ENCODE assay signal across 22 cellular contexts in the genomic region with DNA sequence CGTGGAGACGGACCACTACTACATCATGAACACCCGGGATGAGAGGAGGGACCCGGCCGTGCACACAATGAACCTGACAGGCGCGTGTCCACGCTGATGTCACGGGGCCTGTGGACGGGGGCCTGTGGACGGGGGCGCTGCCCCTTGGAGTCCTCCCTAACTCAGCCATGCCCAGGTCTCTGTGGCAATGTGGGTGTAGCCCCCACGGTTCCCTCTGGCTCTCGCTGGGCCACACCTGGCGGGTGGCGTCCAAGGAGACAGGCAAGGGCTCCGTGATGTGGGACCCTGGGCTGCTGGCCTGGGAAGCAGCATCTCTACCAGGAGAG. TPM values are rescaled to one million over a fixed set of nuclear protein-coding genes. Genes with fewer than 3 reads are reported as not detected.
A peak's percentile ranks its signal among the peaks of the same experiment; 100 is the strongest.
DNase-seq lines count a peak whose midpoint lies in the region; ATAC-seq and TF ChIP-seq lines count a peak whose summit lies in the region.
"Had no signal": no experiment of that assay in that cellular context is flagged by ENCODE, and none has a peak within 500 bp of the region (broad histone marks: within the 10 kb centered on the region; RNA-seq: fewer than 3 reads in every experiment).

No MANE protein-coding gene starts in this region.

- no peaks in the 10 kb centered on the region for H3K27me3 ChIP-seq in adrenal gland
- H3K27me3 ChIP-seq in neural progenitor cell = no peaks in the 10 kb centered on the region
- H3K27me3 ChIP-seq in vagina = no peaks in the 10 kb centered on the region
- no peaks in the 10 kb centered on the region for H3K27me3 ChIP-seq in osteoblast (ENCODE audit: insufficient read depth, low read length)
- H3K27me3 ChIP-seq: BLaER1 treated with 17β-estradiol and CSF1 and Interleukin-3, amounts not matched to agents 10 nM and 100 nM had no signal

- ATAC-seq in left ventricle myocardium superior = no peak
- no peak for ATAC-seq in SK-N-SH treated with all-trans-retinoic acid at 6 μM for 48 hours
- ATAC-seq: GM23338 had no signal

- H3K9me3 Mint-ChIP-seq in neural progenitor cell = no peaks in the 10 kb centered on the region
- H3K9me3 Mint-ChIP-seq: CD4-positive, alpha-beta memory T cell had no signal

- no peaks in the 10 kb centered on the region for H3K36me3 Mint-ChIP-seq in neural progenitor cell
- H3K36me3 Mint-ChIP-seq: CD4-positive, alpha-beta memory T cell had no signal

- H2AFZ ChIP-seq in neural progenitor cell (replicated peaks) (no peak overlapping the region), osteoblast (ENCODE audit: low read length) (no peak overlapping the region)
- H2AFZ ChIP-seq: GM23338 had no signal

- H3K36me3 ChIP-seq in adrenal gland (replicated peaks in 1 of 2) = no peaks in the 10 kb centered on the region
- H3K36me3 ChIP-seq in neural progenitor cell = no peaks in the 10 kb centered on the region
- no peaks in the 10 kb centered on the region for H3K36me3 ChIP-seq in vagina
- H3K36me3 ChIP-seq in osteoblast (ENCODE audit: insufficient read depth, low read length) = no peaks in the 10 kb centered on the region
- H3K36me3 ChIP-seq: BLaER1 treated with 17β-estradiol and CSF1 and Interleukin-3, amounts not matched to agents 10 nM and 100 nM had no signal

- H3K4me3 Mint-ChIP-seq in neural progenitor cell = no peak overlapping the region
- H3K4me3 Mint-ChIP-seq: CD4-positive, alpha-beta memory T cell; GM23338 had no signal

- TF ChIP-seq CTCF in adrenal gland (IDR thresholded peaks at IDR 0.05) (no peak), neural progenitor cell (IDR thresholded peaks at IDR 0.05) (no peak), vagina (IDR thresholded peaks at IDR 0.05) (no peak), osteoblast (IDR thresholded peaks at IDR 0.05; ENCODE audit: extremely low read depth, low read depth, low read length) (no peak)

- TF ChIP-seq POLR2A in adrenal gland (IDR thresholded peaks at IDR 0.05) = no peak
- no peak for TF ChIP-seq POLR2A in vagina (IDR thresholded peaks at IDR 0.05)

- H3K9me3 ChIP-seq in adrenal gland (replicated peaks in 1 of 3) (no peaks in the 10 kb centered on the region), neural progenitor cell (ENCODE audit: low read depth) (no peaks in the 10 kb centered on the region), vagina (no peaks in the 10 kb centered on the region), osteoblast (ENCODE audit: low read depth, low read length) (no peaks in the 10 kb centered on the region)
- H3K9me3 ChIP-seq: BLaER1 treated with 17β-estradiol and CSF1 and Interleukin-3, amounts not matched to agents 10 nM and 100 nM had no signal

- H3K27ac Mint-ChIP-seq in neural progenitor cell = peak overlapping the region; percentile 57
- H3K27ac Mint-ChIP-seq: CD4-positive, alpha-beta memory T cell; GM23338 had no signal

- H3K79me2 ChIP-seq in neural progenitor cell (ENCODE audit: low read depth) = no peaks in the 10 kb centered on the region
- no peaks in the 10 kb centered on the region for H3K79me2 ChIP-seq in osteoblast (ENCODE audit: insufficient read depth, low read length)

- H3F3A ChIP-seq in neural progenitor cell (ENCODE audit: low read depth) = no peaks in the 10 kb centered on the region

- intact Hi-C loops in cardiac septum (cut with DNase I) (no loop called here), left ventricle myocardium superior (cut with micrococcal nuclease) (no loop called here), adrenal gland (cut with DNase I) (no loop called here), vagina (cut with DNase I) (no loop called here)

- peak; percentile 54 for DNase-seq in cardiac septum (ENCODE audit: low spot score)
- DNase-seq in left ventricle myocardium superior = no peak
- DNase-seq in adrenal gland = peak in 1 of 7 donors; percentile 42
- DNase-seq in neural progenitor cell (ENCODE audit: low spot score) = no peak
- DNase-seq in vagina (ENCODE audit: extremely low spot score in 2 of 2) = peak; percentile 64 to 72
- no peak for DNase-seq in osteoblast (ENCODE audit: insufficient read length, low spot score, missing footprints)
- DNase-seq: 8988T; CD4-positive, alpha-beta memory T cell; DND-41; IMR-90; NCI-H1092 treated with DMSO at 0.1 percent for 48 hours; NCI-H1436 treated with DMSO at 0.1 percent for 48 hours; NCI-H2029; NCI-H226; NCI-H510A treated with DMSO at 0.1 percent for 48 hours; NCI-H748 treated with DMSO at 0.1 percent for 48 hours; SIG-M5 had no signal

- WGBS in adrenal gland, 4 donors = 47 to 91% (median 70%) methylated on average over 13 to 17 of the region's 17 CpGs

- no peak overlapping the region for H3K4me2 ChIP-seq in neural progenitor cell
- no peak overlapping the region for H3K4me2 ChIP-seq in osteoblast (ENCODE audit: insufficient read depth, low read length)
- H3K4me2 ChIP-seq: GM23338, KMS-11 had no signal

- peaks cover 7% of the 10 kb centered on the region for H3K27me3 Mint-ChIP-seq in neural progenitor cell (ENCODE audit: insufficient read depth, low read depth)

- H3K4me1 Mint-ChIP-seq in neural progenitor cell = peaks cover 2% of the 10 kb centered on the region
- H3K4me1 Mint-ChIP-seq: CD4-positive, alpha-beta memory T cell; GM23338 had no signal

- H3K4me1 ChIP-seq in adrenal gland (replicated peaks in 1 of 2) = peaks cover 19 to 23% of the 10 kb centered on the region in 2 donors
- no peaks in the 10 kb centered on the region for H3K4me1 ChIP-seq in neural progenitor cell
- H3K4me1 ChIP-seq in vagina = no peaks in the 10 kb centered on the region
- no peaks in the 10 kb centered on the region for H3K4me1 ChIP-seq in osteoblast (ENCODE audit: insufficient read depth, low read length)

- H4K20me1 ChIP-seq in neural progenitor cell (ENCODE audit: low read depth) (no peaks in the 10 kb centered on the region), osteoblast (ENCODE audit: insufficient read depth, low read length) (no peaks in the 10 kb centered on the region)
- H4K20me1 ChIP-seq: BLaER1 treated with 17β-estradiol and CSF1 and Interleukin-3, amounts not matched to agents 10 nM and 100 nM had no signal

- H3K4me3 ChIP-seq in adrenal gland (peak overlapping the region in 1 of 4 donors; percentile 44), neural progenitor cell (no peak overlapping the region), vagina (no peak overlapping the region), osteoblast (ENCODE audit: insufficient read depth, low read length) (no peak overlapping the region)
- H3K4me3 ChIP-seq: BLaER1 treated with 17β-estradiol and CSF1 and Interleukin-3, amounts not matched to agents 10 nM and 100 nM; GM23338 had no signal

- H3K27ac ChIP-seq in adrenal gland (peak overlapping the region in 3 of 5 donors; percentile 74 to 96 (median 79)), neural progenitor cell (no peak overlapping the region), vagina (no peak overlapping the region), osteoblast (ENCODE audit: low read depth, low read length) (no peak overlapping the region)
- H3K27ac ChIP-seq: KMS-11, RWPE1 had no signal

- no peak overlapping the region for H3K9ac ChIP-seq in neural progenitor cell
- H3K9ac ChIP-seq: KMS-11 had no signal

TF ChIP-seq in SK-N-SH treated with all-trans-retinoic acid at 6 μM for 48 hours, 23 proteins besides CTCF, POLR2A, EP300 and RAD21:
- TF ChIP-seq, protein P1, sequence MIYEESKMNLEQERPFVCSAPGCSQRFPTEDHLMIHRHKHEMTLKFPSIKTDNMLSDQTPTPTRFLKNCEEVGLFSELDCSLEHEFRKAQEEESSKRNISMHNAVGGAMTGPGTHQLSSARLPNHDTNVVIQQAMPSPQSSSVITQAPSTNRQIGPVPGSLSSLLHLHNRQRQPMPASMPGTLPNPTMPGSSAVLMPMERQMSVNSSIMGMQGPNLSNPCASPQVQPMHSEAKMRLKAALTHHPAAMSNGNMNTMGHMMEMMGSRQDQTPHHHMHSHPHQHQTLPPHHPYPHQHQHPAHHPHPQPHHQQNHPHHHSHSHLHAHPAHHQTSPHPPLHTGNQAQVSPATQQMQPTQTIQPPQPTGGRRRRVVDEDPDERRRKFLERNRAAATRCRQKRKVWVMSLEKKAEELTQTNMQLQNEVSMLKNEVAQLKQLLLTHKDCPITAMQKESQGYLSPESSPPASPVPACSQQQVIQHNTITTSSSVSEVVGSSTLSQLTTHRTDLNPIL (CRISPR knock-in tag; IDR thresholded peaks at IDR 0.05; ENCODE audit: low read depth) = no peak
- no peak for TF ChIP-seq BACH2 (CRISPR knock-in tag; IDR thresholded peaks at IDR 0.05; ENCODE audit: borderline replicate concordance)
- TF ChIP-seq, protein P2, sequence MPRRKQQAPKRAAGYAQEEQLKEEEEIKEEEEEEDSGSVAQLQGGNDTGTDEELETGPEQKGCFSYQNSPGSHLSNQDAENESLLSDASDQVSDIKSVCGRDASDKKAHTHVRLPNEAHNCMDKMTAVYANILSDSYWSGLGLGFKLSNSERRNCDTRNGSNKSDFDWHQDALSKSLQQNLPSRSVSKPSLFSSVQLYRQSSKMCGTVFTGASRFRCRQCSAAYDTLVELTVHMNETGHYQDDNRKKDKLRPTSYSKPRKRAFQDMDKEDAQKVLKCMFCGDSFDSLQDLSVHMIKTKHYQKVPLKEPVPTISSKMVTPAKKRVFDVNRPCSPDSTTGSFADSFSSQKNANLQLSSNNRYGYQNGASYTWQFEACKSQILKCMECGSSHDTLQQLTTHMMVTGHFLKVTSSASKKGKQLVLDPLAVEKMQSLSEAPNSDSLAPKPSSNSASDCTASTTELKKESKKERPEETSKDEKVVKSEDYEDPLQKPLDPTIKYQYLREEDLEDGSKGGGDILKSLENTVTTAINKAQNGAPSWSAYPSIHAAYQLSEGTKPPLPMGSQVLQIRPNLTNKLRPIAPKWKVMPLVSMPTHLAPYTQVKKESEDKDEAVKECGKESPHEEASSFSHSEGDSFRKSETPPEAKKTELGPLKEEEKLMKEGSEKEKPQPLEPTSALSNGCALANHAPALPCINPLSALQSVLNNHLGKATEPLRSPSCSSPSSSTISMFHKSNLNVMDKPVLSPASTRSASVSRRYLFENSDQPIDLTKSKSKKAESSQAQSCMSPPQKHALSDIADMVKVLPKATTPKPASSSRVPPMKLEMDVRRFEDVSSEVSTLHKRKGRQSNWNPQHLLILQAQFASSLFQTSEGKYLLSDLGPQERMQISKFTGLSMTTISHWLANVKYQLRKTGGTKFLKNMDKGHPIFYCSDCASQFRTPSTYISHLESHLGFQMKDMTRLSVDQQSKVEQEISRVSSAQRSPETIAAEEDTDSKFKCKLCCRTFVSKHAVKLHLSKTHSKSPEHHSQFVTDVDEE (CRISPR knock-in tag; IDR thresholded peaks at IDR 0.05) = no peak

RNA-seq across cellular contexts. Expression of a gene that starts 22.1 kb away (rescaled TPM):
- total RNA-seq in cardiac septum (not detected), left ventricle myocardium superior (not detected), adrenal gland (not detected), neural progenitor cell (ENCODE audit: low replicate concordance) (not detected in 2 replicates), vagina (not detected), osteoblast (not detected in 2 replicates)
- not detected for polyA plus RNA-seq in adrenal gland
- total RNA-seq: CD4-positive, alpha-beta memory T cell; GM23338; IMR-90 had no signal
- polyA plus RNA-seq: CD4-positive, alpha-beta memory T cell; GM23338; IMR-90 had no signal

RNA-seq across cellular contexts. Expression of a gene that starts 37.7 kb away (rescaled TPM):
- total RNA-seq in cardiac septum = not detected
- total RNA-seq in left ventricle myocardium superior = not detected
- total RNA-seq in adrenal gland = not detected
- not detected for polyA plus RNA-seq in adrenal gland
- total RNA-seq in neural progenitor cell (ENCODE audit: low replicate concordance) = not detected in 2 replicates
- total RNA-seq in vagina = not detected
- total RNA-seq in osteoblast = not detected in 2 replicates
- total RNA-seq: CD4-positive, alpha-beta memory T cell; GM23338; IMR-90 had no signal
- polyA plus RNA-seq: CD4-positive, alpha-beta memory T cell; GM23338; IMR-90 had no signal

RNA-seq across cellular contexts. Expression of a gene that starts 55.7 kb away (rescaled TPM):
- total RNA-seq in cardiac septum (not detected), left ventricle myocardium superior (not detected), adrenal gland (not detected), neural progenitor cell (ENCODE audit: low replicate concordance) (0.12 and 0.80 TPM in 2 replicates), vagina (not detected), osteoblast (not detected in 2 replicates)
- not detected for polyA plus RNA-seq in adrenal gland
- total RNA-seq: CD4-positive, alpha-beta memory T cell; GM23338; IMR-90 had no signal
- polyA plus RNA-seq: CD4-positive, alpha-beta memory T cell; GM23338; IMR-90 had no signal

Comparison
In these comparisons a context has a peak if more than half of its experiments do, and no peak if none do; other contexts are left out.
1. DNase-seq: peak in cardiac septum (single experiment) and vagina (2 of 2); none in left ventricle myocardium superior (single experiment), neural progenitor cell (single experiment) and osteoblast (single experiment).
2. H3K27ac ChIP-seq: peak in adrenal gland (3 of 5); none in neural progenitor cell (single experiment), vagina (single experiment) and osteoblast (single experiment).